Comparison of ENCODE assay signal across 18 cellular contexts in the genomic region with DNA sequence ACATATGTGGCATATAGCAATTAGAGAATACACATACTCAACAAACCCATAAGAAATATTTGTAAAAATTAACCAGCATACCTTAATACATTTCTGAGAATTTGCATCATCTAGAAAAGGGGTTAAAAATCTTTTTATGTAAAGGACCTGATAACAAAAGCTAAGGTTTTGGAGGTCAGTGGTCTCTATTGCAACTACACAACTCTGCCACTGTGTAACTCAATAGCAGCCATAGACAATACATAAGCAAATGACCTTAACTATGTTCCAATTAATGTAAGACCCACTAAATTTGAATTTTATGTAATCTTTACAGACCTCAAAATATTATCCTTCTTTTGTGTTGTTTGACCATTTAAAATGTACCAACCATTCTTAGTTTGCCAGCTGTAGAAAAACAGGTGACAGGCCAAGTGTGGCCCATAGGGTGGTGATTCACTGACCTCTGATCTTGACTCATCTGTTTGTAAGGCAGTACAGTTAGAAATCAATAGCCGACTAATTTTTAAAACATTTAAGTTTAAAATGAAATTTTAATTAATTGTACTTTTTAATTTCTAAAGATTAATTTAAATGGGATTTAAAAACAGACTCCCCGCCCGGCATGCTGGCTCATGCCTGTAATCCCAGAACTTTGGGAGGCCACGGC. TPM values are rescaled to one million over a fixed set of nuclear protein-coding genes. Genes with fewer than 3 reads are reported as not detected.
DNase-seq lines count a peak whose midpoint lies in the region; ATAC-seq, FAIRE-seq and TF ChIP-seq lines count a peak whose summit lies in the region.
"Had no signal": no experiment of that assay in that cellular context is flagged by ENCODE, and none has a peak within 500 bp of the region (broad histone marks: within the 10 kb centered on the region; RNA-seq: fewer than 3 reads in every experiment).

No MANE protein-coding gene starts in this region.

- TF ChIP-seq CTCF in A549 (IDR thresholded peaks at IDR 0.05): no peak

- H3K9me3 Mint-ChIP-seq in T-helper 2 cell treated with Interferon-gamma antibody and Interleukin-4, amounts not matched to agents 5 μg/mL and 100 μg/mL, for 36 hours: no peaks in the 10 kb centered on the region
- H3K9me3 Mint-ChIP-seq: CD8-positive, alpha-beta memory T cell had no signal

- H3K9me3 ChIP-seq in A549: no peaks in the 10 kb centered on the region
- H3K9me3 ChIP-seq: heart right ventricle, tibial nerve had no signal

- POLR2A ChIA-PET in A549 (lab: Yijun Ruan, JAX): no interaction called here

- peaks cover 31% of the 10 kb centered on the region for H3K27me3 Mint-ChIP-seq in T-helper 2 cell treated with Interferon-gamma antibody and Interleukin-4, amounts not matched to agents 5 μg/mL and 100 μg/mL, for 36 hours (ENCODE audit: low read depth)

- no peak for TF ChIP-seq EP300 in A549 (IDR thresholded peaks at IDR 0.05)

- DNase-seq in A549 (ENCODE audit: low read depth in 1 of 2, low spot score in 1 of 2) (peak in 1 of 2 experiments; percentile 35), HPDE6-E6E7 (ENCODE audit: extremely low spot score) (peak; percentile 42), T1000 (lab: John Stamatoyannopoulos, UW) (peak; percentile 60), glomerular visceral epithelial cell (ENCODE audit: extremely low spot score) (peak; percentile 22), SKM-1 treated with dmso at 0.1 percent for 144 hours (lab: John Stamatoyannopoulos, UW; ENCODE audit: unreplicated experiment) (no peak), NCI-H1694 treated with DMSO at 0.1 percent for 48 hours (lab: John Stamatoyannopoulos, UW) (no peak)
- DNase-seq in T-helper 2 cell treated with Interferon-gamma antibody and Interleukin-4, amounts not matched to agents 5 μg/mL and 100 μg/mL, for 36 hours (ENCODE audit: low spot score): no peak
- DNase-seq: activated CD8-positive, alpha-beta memory T cell treated with anti-CD3 and anti-CD28 coated beads, Interleukin-2, amount 10 ng/mL, durations not matched to agents 7 days and 5 days; activated gamma-delta T cell; CD8-positive, alpha-beta memory T cell; heart right ventricle; kidney glomerular epithelial cell; NCI-H187 treated with DMSO at 0.1 percent for 48 hours; NCI-H510A; stimulated activated CD4-positive, alpha-beta T cell treated with anti-CD3 and anti-CD28 coated beads, Interleukin-4, amount 100 ng/mL, for 24 hours had no signal

- peak overlapping the region; percentile 52 for H3K4me2 ChIP-seq in A549
- H3K4me2 ChIP-seq: KMS-11 had no signal

- FAIRE-seq in A549 (lab: Jason Lieb, UNC): peak; percentile 73

- no peaks in the 10 kb centered on the region for H3K4me1 Mint-ChIP-seq in T-helper 2 cell treated with Interferon-gamma antibody and Interleukin-4, amounts not matched to agents 5 μg/mL and 100 μg/mL, for 36 hours (ENCODE audit: low read depth)
- H3K4me1 Mint-ChIP-seq: activated CD8-positive, alpha-beta memory T cell treated with anti-CD3 and anti-CD28 coated beads, Interleukin-2, amount 10 ng/mL, durations not matched to agents 7 days and 5 days; CD8-positive, alpha-beta memory T cell had no signal

- peaks cover 52% of the 10 kb centered on the region for H3K4me1 ChIP-seq in A549

- H3K27ac Mint-ChIP-seq in T-helper 2 cell treated with Interferon-gamma antibody and Interleukin-4, amounts not matched to agents 5 μg/mL and 100 μg/mL, for 36 hours: no peak overlapping the region
- H3K27ac Mint-ChIP-seq: activated CD8-positive, alpha-beta memory T cell treated with anti-CD3 and anti-CD28 coated beads, Interleukin-2, amount 10 ng/mL, durations not matched to agents 7 days and 5 days; CD8-positive, alpha-beta memory T cell had no signal

- no peak overlapping the region for H3K4me3 ChIP-seq in A549
- H3K4me3 ChIP-seq: heart right ventricle, tibial nerve had no signal

- no peak; a peak in 1 of 5 replicates for TF ChIP-seq RAD21 in A549 (conservative IDR thresholded peaks at IDR 0.05 in 1 of 2, IDR thresholded peaks at IDR 0.05 in 1 of 2)

- 58% methylated on average over 4 of the region's 4 CpGs for WGBS in A549 (ENCODE audit: missing lambda C conversion rate)

- ATAC-seq in A549: peak; percentile 62 to 64; a peak in 3 of 6 replicates
- no peak for ATAC-seq in GM21381 (IDR thresholded peaks at IDR 0.05; ENCODE audit: unreplicated experiment)
- ATAC-seq: activated CD8-positive, alpha-beta memory T cell treated with anti-CD3 and anti-CD28 coated beads, Interleukin-2, amount 10 ng/mL, durations not matched to agents 7 days and 5 days; heart right ventricle had no signal

- no peak for TF ChIP-seq POLR2A in A549 (IDR thresholded peaks at IDR 0.05; ENCODE audit: low read length)

- H3K4me3 Mint-ChIP-seq in T-helper 2 cell treated with Interferon-gamma antibody and Interleukin-4, amounts not matched to agents 5 μg/mL and 100 μg/mL, for 36 hours: no peak overlapping the region
- H3K4me3 Mint-ChIP-seq: activated CD8-positive, alpha-beta memory T cell treated with anti-CD3 and anti-CD28 coated beads, Interleukin-2, amount 10 ng/mL, durations not matched to agents 7 days and 5 days; CD8-positive, alpha-beta memory T cell had no signal

- CTCF ChIA-PET in A549 (lab: Yijun Ruan, JAX): interaction anchor here (0.9 to 1.9 kb wide), 3 partner anchors 12 to 26 kb away, joined by 3 to 6 read pairs (median 3); no protein-coding TSS in a partner anchor

- peak overlapping the region; percentile 6 to 74; a peak in 5 of 6 replicates for H3K27ac ChIP-seq in A549
- H3K27ac ChIP-seq: heart right ventricle, KMS-11, tibial nerve had no signal

- H3K36me3 Mint-ChIP-seq in T-helper 2 cell treated with Interferon-gamma antibody and Interleukin-4, amounts not matched to agents 5 μg/mL and 100 μg/mL, for 36 hours (ENCODE audit: low read depth): no peaks in the 10 kb centered on the region
- H3K36me3 Mint-ChIP-seq: activated CD8-positive, alpha-beta memory T cell treated with anti-CD3 and anti-CD28 coated beads, Interleukin-2, amount 10 ng/mL, durations not matched to agents 7 days and 5 days; CD8-positive, alpha-beta memory T cell had no signal

TF ChIP-seq in A549, 52 proteins besides CTCF, POLR2A, EP300 and RAD21:
- TF ChIP-seq SREBF2 (IDR thresholded peaks at IDR 0.05) (no peak), JUNB (IDR thresholded peaks at IDR 0.05) (peak; percentile 80), MYC (IDR thresholded peaks at IDR 0.05; ENCODE audit: borderline replicate concordance, low read length) (no peak), HOXB13 (CRISPR knock-in tag; IDR thresholded peaks at IDR 0.05; ENCODE audit: low read depth) (no peak), FOSB (CRISPR knock-in tag; IDR thresholded peaks at IDR 0.05) (no peak), KDM5A (IDR thresholded peaks at IDR 0.05) (no peak), HOXA7 (CRISPR knock-in tag; IDR thresholded peaks at IDR 0.05) (no peak), FOSL2 (IDR thresholded peaks at IDR 0.05) (peak; percentile 82), FOSL2 (CRISPR knock-in tag; IDR thresholded peaks at IDR 0.05) (peak; percentile 83), FOXS1 (CRISPR knock-in tag; IDR thresholded peaks at IDR 0.05) (no peak), ESRRA (IDR thresholded peaks at IDR 0.05; ENCODE audit: borderline replicate concordance, low read length) (no peak), HDAC2 (IDR thresholded peaks at IDR 0.05) (no peak)

RNA-seq across cellular contexts. Expression of a gene that starts 7.4 kb away (rescaled TPM):
- 101 and 106 TPM in 2 replicates for polyA plus RNA-seq in A549 (2011; rRNA removed)
- polyA plus RNA-seq in A549 (2012; cell fraction: cytosol; rRNA removed): 22.4 and 22.5 TPM in 2 replicates
- polyA plus RNA-seq in A549 (2012; cell fraction: nucleus; rRNA removed): 16.5 and 19.5 TPM in 2 replicates
- polyA plus RNA-seq in A549 (2017; fragmentation: RNase III; extraction: RNeasy Plus Mini Kit Qiagen cat#74134 plus additional on column Dnase treatment): 20.1 to 28.2 TPM (median 25.1 TPM) in 3 replicates
- 85.5 and 132 TPM in 2 replicates for polyA minus RNA-seq in A549 (2011; rRNA and poly(A)+ RNA removed)

Comparison
In these comparisons a context has a peak if more than half of its experiments do, and no peak if none do; other contexts are left out.
1. DNase-seq: peak in HPDE6-E6E7 (single experiment), T1000 (single experiment) and glomerular visceral epithelial cell (single experiment); none in T-helper 2 cell treated with Interferon-gamma antibody and Interleukin-4, amounts not matched to agents 5 μg/mL and 100 μg/mL, for 36 hours (single experiment), SKM-1 treated with dmso at 0.1 percent for 144 hours (single experiment) and NCI-H1694 treated with DMSO at 0.1 percent for 48 hours (single experiment).